Comparison of ENCODE assay signal across 1 cellular context in genomic region chr6:152701081-152701862, GRCh38.
TF ChIP-seq lines count a peak whose summit lies in the region.

No MANE protein-coding gene starts in this region.

TF ChIP-seq in neural cell, 6 proteins besides CTCF, POLR2A, EP300 and RAD21 (continued from another document):
- TF ChIP-seq, protein P1, sequence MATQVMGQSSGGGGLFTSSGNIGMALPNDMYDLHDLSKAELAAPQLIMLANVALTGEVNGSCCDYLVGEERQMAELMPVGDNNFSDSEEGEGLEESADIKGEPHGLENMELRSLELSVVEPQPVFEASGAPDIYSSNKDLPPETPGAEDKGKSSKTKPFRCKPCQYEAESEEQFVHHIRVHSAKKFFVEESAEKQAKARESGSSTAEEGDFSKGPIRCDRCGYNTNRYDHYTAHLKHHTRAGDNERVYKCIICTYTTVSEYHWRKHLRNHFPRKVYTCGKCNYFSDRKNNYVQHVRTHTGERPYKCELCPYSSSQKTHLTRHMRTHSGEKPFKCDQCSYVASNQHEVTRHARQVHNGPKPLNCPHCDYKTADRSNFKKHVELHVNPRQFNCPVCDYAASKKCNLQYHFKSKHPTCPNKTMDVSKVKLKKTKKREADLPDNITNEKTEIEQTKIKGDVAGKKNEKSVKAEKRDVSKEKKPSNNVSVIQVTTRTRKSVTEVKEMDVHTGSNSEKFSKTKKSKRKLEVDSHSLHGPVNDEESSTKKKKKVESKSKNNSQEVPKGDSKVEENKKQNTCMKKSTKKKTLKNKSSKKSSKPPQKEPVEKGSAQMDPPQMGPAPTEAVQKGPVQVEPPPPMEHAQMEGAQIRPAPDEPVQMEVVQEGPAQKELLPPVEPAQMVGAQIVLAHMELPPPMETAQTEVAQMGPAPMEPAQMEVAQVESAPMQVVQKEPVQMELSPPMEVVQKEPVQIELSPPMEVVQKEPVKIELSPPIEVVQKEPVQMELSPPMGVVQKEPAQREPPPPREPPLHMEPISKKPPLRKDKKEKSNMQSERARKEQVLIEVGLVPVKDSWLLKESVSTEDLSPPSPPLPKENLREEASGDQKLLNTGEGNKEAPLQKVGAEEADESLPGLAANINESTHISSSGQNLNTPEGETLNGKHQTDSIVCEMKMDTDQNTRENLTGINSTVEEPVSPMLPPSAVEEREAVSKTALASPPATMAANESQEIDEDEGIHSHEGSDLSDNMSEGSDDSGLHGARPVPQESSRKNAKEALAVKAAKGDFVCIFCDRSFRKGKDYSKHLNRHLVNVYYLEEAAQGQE (IDR thresholded peaks at IDR 0.05; ENCODE audit: borderline replicate concordance): no peak
